Comparison of ENCODE assay signal across 27 cellular contexts in the genomic region with DNA sequence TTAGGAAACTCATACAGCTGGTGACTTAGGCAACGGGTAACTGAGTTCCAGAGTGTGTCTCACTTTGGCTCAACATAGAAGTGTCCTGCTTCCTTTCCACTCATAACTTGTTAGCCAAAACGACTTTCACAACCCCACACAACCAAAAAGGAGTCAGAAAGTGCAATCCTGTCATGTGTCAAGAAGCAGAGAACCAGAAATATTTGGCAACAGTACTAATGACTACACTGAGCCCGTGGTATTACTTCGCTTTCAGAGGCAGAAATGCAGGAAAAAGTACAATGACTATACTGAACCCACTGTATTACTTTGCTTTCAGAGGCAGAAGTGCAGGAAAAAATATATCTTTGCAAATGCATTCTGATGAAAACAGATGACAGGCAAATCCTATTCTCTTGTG.
"Had no signal": no experiment of that assay in that cellular context is flagged by ENCODE, and none has a peak within 500 bp of the region (broad histone marks: within the 10 kb centered on the region; RNA-seq: fewer than 3 reads in every experiment).

No MANE protein-coding gene starts in this region.

- H3K36me3 ChIP-seq: esophagus muscularis mucosa, gastroesophageal sphincter, left ventricle myocardium inferior, lower lobe of right lung, neural progenitor cell, ovary, stomach, suprapubic skin, tibial artery, upper lobe of left lung, vagina had no signal

- H3K27ac Mint-ChIP-seq: immature natural killer cell; natural killer cell treated with Interleukin-12 subunit alpha and Interleukin-12 subunit beta and Interleukin-15 and Interleukin-18, amount 100 ng/mL, for 72 hours; neural progenitor cell; progenitor cell of endocrine pancreas had no signal

- H3K4me3 Mint-ChIP-seq: immature natural killer cell; natural killer cell treated with Interleukin-12 subunit alpha and Interleukin-12 subunit beta and Interleukin-15 and Interleukin-18, amount 100 ng/mL, for 72 hours; neural progenitor cell had no signal

- H3K27me3 Mint-ChIP-seq: natural killer cell treated with Interleukin-12 subunit alpha and Interleukin-12 subunit beta and Interleukin-15 and Interleukin-18, amount 100 ng/mL, for 72 hours; progenitor cell of endocrine pancreas had no signal

- H3K36me3 Mint-ChIP-seq: immature natural killer cell; natural killer cell treated with Interleukin-12 subunit alpha and Interleukin-12 subunit beta and Interleukin-15 and Interleukin-18, amount 100 ng/mL, for 72 hours; neural progenitor cell had no signal

- H3K9me3 Mint-ChIP-seq: neural progenitor cell had no signal

- DNase-seq: cortex of kidney; dorsolateral prefrontal cortex; effector CD8-positive, alpha-beta T cell; glutamatergic neuron; immature natural killer cell; kidney; left cardiac atrium; left ventricle myocardium inferior; lower lobe of right lung; mesenchymal stem cell; midbrain; nucleus accumbens; ovary; right cardiac atrium; small intestine; stimulated activated CD4-positive, alpha-beta T cell treated with anti-CD3 and anti-CD28 coated beads, Interleukin-12 subunit alpha, Interleukin-12 subunit beta, amount 100 ng/mL, for 4 hours; stimulated activated naive CD4-positive, alpha-beta T cell; stomach; tibial artery; upper lobe of left lung had no signal

- H2AFZ ChIP-seq: neural progenitor cell had no signal

- ATAC-seq: gastroesophageal sphincter; left cardiac atrium; lower lobe of right lung; natural killer cell treated with Interleukin-12 subunit alpha and Interleukin-12 subunit beta and Interleukin-15 and Interleukin-18, amount 100 ng/mL, for 72 hours; right cardiac atrium had no signal

- H3K9me3 ChIP-seq: esophagus muscularis mucosa, gastroesophageal sphincter, left ventricle myocardium inferior, lower lobe of right lung, ovary, stomach, suprapubic skin, tibial artery, upper lobe of left lung, vagina had no signal

- H3K4me1 Mint-ChIP-seq: immature natural killer cell, neural progenitor cell had no signal

- H3K4me2 ChIP-seq: neural progenitor cell had no signal

- H3K9ac ChIP-seq: neural progenitor cell had no signal

- H3K27ac ChIP-seq: dorsolateral prefrontal cortex, esophagus muscularis mucosa, gastroesophageal sphincter, left ventricle myocardium inferior, lower lobe of right lung, neural progenitor cell, ovary, stomach, suprapubic skin, tibial artery, upper lobe of left lung, vagina had no signal

- H3K4me3 ChIP-seq: dorsolateral prefrontal cortex, esophagus muscularis mucosa, gastroesophageal sphincter, left ventricle myocardium inferior, lower lobe of right lung, neural progenitor cell, ovary, stomach, suprapubic skin, tibial artery, upper lobe of left lung, vagina had no signal

- FAIRE-seq: kidney, small intestine had no signal

- H3K27me3 ChIP-seq: esophagus muscularis mucosa, gastroesophageal sphincter, neural progenitor cell, ovary, stomach, suprapubic skin, tibial artery, upper lobe of left lung, vagina had no signal

- H3K4me1 ChIP-seq: esophagus muscularis mucosa, gastroesophageal sphincter, left ventricle myocardium inferior, lower lobe of right lung, neural progenitor cell, stomach, suprapubic skin, tibial artery, upper lobe of left lung, vagina had no signal
